ENCODE assay signal across 1 cellular context in the genomic region with DNA sequence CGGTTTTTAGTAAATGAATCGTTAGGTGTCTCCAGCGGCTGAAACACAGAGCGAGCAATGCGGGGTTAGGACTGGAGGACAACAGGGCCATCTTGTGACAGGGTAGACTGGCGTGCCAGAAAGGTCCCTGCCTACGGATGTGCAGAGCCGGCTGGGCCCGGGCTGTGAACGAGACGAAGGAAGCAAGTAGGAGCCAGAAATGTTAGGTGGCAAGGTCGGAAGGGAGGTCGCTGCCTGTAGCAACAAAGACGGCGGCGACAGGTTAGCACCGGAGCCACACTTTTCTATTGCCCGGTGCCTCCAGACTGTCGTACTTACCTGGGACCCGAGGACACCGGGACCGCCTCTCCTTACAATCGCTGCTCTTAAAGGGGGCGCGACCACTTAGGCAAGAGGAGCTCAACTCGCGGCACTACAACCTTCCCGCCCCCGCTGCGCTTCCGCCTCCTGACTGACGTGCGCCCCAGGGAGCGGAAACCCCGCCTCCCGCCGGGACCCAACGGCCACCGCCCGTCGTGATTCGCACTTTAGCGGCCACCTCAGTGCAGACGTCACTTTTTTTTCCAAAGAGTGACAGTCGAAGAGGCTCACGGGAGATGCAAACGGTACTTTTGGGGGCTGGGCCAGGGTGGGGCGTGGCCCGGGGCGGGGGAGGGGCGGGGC.
A peak's percentile ranks its signal among the peaks of the same experiment; 100 is the strongest.
TF ChIP-seq lines count a peak whose summit lies in the region.

A gene with protein sequence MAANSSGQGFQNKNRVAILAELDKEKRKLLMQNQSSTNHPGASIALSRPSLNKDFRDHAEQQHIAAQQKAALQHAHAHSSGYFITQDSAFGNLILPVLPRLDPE (minus strand): TSS at position 449 of the 663 bp plus-strand sequence. CDS start 1,632 bp downstream, outside the sequence.

TF ChIP-seq in GM12878, 131 proteins besides CTCF, POLR2A, EP300 and RAD21 (continued from another document and continues in another):
- TF ChIP-seq, protein P1, sequence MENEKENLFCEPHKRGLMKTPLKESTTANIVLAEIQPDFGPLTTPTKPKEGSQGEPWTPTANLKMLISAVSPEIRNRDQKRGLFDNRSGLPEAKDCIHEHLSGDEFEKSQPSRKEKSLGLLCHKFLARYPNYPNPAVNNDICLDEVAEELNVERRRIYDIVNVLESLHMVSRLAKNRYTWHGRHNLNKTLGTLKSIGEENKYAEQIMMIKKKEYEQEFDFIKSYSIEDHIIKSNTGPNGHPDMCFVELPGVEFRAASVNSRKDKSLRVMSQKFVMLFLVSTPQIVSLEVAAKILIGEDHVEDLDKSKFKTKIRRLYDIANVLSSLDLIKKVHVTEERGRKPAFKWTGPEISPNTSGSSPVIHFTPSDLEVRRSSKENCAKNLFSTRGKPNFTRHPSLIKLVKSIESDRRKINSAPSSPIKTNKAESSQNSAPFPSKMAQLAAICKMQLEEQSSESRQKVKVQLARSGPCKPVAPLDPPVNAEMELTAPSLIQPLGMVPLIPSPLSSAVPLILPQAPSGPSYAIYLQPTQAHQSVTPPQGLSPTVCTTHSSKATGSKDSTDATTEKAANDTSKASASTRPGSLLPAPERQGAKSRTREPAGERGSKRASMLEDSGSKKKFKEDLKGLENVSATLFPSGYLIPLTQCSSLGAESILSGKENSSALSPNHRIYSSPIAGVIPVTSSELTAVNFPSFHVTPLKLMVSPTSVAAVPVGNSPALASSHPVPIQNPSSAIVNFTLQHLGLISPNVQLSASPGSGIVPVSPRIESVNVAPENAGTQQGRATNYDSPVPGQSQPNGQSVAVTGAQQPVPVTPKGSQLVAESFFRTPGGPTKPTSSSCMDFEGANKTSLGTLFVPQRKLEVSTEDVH (IDR thresholded peaks at IDR 0.05; ENCODE audit: low read depth, partially characterized antibody), result peak; percentile 37
- TF ChIP-seq SIX5 (IDR thresholded peaks at IDR 0.05; ENCODE audit: low read depth, low read length, severe bottlenecking) (no peak), BRCA1 (IDR thresholded peaks at IDR 0.05; ENCODE audit: low read depth, low read length) (no peak), ZZZ3 (IDR thresholded peaks at IDR 0.05; ENCODE audit: control insufficient read depth, insufficient read length, low read depth) (no peak), TBL1XR1 (IDR thresholded peaks at IDR 0.05; ENCODE audit: low read depth, low read length) (peak; percentile 64; the same call in 1 of the 2 replicates), CBX3 (IDR thresholded peaks at IDR 0.05; ENCODE audit: borderline replicate concordance, low read depth) (no peak), SMARCA5 (IDR thresholded peaks at IDR 0.05) (0 out of 2 replicates have a peak, but pooled peaks have one; percentile 21), RELA (IDR thresholded peaks at IDR 0.05; ENCODE audit: borderline replicate concordance, partially characterized antibody) (peak; percentile 73), BCL11A (IDR thresholded peaks at IDR 0.05; ENCODE audit: low read depth, low read length) (no peak), BMI1 (IDR thresholded peaks at IDR 0.05; ENCODE audit: borderline replicate concordance) (no peak), HCFC1 (IDR thresholded peaks at IDR 0.05; ENCODE audit: low read length) (no peak), PAX5 (IDR thresholded peaks at IDR 0.05; ENCODE audit: borderline replicate concordance, low read depth, low read length) (no peak), MTA2 (IDR thresholded peaks at IDR 0.05; ENCODE audit: low read depth) (no peak), ZNF217 (IDR thresholded peaks at IDR 0.05) (no peak), ZNF622 (IDR thresholded peaks at IDR 0.05) (no peak), GABPA (IDR thresholded peaks at IDR 0.05; ENCODE audit: low read depth) (peak; percentile 87), LARP7 (IDR thresholded peaks at IDR 0.05) (no peak)
- TF ChIP-seq, protein P2, sequence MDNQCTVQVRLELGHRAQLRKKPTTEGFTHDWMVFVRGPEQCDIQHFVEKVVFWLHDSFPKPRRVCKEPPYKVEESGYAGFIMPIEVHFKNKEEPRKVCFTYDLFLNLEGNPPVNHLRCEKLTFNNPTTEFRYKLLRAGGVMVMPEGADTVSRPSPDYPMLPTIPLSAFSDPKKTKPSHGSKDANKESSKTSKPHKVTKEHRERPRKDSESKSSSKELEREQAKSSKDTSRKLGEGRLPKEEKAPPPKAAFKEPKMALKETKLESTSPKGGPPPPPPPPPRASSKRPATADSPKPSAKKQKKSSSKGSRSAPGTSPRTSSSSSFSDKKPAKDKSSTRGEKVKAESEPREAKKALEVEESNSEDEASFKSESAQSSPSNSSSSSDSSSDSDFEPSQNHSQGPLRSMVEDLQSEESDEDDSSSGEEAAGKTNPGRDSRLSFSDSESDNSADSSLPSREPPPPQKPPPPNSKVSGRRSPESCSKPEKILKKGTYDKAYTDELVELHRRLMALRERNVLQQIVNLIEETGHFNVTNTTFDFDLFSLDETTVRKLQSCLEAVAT (IDR thresholded peaks at IDR 0.05), result peak; percentile 64
- TF ChIP-seq, protein P3, sequence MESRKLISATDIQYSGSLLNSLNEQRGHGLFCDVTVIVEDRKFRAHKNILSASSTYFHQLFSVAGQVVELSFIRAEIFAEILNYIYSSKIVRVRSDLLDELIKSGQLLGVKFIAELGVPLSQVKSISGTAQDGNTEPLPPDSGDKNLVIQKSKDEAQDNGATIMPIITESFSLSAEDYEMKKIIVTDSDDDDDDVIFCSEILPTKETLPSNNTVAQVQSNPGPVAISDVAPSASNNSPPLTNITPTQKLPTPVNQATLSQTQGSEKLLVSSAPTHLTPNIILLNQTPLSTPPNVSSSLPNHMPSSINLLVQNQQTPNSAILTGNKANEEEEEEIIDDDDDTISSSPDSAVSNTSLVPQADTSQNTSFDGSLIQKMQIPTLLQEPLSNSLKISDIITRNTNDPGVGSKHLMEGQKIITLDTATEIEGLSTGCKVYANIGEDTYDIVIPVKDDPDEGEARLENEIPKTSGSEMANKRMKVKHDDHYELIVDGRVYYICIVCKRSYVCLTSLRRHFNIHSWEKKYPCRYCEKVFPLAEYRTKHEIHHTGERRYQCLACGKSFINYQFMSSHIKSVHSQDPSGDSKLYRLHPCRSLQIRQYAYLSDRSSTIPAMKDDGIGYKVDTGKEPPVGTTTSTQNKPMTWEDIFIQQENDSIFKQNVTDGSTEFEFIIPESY (IDR thresholded peaks at IDR 0.05), result no peak
- TF ChIP-seq, protein P4, sequence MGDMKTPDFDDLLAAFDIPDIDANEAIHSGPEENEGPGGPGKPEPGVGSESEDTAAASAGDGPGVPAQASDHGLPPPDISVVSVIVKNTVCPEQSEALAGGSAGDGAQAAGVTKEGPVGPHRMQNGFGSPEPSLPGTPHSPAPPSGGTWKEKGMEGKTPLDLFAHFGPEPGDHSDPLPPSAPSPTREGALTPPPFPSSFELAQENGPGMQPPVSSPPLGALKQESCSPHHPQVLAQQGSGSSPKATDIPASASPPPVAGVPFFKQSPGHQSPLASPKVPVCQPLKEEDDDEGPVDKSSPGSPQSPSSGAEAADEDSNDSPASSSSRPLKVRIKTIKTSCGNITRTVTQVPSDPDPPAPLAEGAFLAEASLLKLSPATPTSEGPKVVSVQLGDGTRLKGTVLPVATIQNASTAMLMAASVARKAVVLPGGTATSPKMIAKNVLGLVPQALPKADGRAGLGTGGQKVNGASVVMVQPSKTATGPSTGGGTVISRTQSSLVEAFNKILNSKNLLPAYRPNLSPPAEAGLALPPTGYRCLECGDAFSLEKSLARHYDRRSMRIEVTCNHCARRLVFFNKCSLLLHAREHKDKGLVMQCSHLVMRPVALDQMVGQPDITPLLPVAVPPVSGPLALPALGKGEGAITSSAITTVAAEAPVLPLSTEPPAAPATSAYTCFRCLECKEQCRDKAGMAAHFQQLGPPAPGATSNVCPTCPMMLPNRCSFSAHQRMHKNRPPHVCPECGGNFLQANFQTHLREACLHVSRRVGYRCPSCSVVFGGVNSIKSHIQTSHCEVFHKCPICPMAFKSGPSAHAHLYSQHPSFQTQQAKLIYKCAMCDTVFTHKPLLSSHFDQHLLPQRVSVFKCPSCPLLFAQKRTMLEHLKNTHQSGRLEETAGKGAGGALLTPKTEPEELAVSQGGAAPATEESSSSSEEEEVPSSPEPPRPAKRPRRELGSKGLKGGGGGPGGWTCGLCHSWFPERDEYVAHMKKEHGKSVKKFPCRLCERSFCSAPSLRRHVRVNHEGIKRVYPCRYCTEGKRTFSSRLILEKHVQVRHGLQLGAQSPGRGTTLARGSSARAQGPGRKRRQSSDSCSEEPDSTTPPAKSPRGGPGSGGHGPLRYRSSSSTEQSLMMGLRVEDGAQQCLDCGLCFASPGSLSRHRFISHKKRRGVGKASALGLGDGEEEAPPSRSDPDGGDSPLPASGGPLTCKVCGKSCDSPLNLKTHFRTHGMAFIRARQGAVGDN (IDR thresholded peaks at IDR 0.05), result no peak
- TF ChIP-seq, protein P5, sequence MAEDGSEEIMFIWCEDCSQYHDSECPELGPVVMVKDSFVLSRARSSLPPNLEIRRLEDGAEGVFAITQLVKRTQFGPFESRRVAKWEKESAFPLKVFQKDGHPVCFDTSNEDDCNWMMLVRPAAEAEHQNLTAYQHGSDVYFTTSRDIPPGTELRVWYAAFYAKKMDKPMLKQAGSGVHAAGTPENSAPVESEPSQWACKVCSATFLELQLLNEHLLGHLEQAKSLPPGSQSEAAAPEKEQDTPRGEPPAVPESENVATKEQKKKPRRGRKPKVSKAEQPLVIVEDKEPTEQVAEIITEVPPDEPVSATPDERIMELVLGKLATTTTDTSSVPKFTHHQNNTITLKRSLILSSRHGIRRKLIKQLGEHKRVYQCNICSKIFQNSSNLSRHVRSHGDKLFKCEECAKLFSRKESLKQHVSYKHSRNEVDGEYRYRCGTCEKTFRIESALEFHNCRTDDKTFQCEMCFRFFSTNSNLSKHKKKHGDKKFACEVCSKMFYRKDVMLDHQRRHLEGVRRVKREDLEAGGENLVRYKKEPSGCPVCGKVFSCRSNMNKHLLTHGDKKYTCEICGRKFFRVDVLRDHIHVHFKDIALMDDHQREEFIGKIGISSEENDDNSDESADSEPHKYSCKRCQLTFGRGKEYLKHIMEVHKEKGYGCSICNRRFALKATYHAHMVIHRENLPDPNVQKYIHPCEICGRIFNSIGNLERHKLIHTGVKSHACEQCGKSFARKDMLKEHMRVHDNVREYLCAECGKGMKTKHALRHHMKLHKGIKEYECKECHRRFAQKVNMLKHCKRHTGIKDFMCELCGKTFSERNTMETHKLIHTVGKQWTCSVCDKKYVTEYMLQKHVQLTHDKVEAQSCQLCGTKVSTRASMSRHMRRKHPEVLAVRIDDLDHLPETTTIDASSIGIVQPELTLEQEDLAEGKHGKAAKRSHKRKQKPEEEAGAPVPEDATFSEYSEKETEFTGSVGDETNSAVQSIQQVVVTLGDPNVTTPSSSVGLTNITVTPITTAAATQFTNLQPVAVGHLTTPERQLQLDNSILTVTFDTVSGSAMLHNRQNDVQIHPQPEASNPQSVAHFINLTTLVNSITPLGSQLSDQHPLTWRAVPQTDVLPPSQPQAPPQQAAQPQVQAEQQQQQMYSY (CRISPR knock-in tag; IDR thresholded peaks at IDR 0.05), result no peak
- TF ChIP-seq, protein P6, sequence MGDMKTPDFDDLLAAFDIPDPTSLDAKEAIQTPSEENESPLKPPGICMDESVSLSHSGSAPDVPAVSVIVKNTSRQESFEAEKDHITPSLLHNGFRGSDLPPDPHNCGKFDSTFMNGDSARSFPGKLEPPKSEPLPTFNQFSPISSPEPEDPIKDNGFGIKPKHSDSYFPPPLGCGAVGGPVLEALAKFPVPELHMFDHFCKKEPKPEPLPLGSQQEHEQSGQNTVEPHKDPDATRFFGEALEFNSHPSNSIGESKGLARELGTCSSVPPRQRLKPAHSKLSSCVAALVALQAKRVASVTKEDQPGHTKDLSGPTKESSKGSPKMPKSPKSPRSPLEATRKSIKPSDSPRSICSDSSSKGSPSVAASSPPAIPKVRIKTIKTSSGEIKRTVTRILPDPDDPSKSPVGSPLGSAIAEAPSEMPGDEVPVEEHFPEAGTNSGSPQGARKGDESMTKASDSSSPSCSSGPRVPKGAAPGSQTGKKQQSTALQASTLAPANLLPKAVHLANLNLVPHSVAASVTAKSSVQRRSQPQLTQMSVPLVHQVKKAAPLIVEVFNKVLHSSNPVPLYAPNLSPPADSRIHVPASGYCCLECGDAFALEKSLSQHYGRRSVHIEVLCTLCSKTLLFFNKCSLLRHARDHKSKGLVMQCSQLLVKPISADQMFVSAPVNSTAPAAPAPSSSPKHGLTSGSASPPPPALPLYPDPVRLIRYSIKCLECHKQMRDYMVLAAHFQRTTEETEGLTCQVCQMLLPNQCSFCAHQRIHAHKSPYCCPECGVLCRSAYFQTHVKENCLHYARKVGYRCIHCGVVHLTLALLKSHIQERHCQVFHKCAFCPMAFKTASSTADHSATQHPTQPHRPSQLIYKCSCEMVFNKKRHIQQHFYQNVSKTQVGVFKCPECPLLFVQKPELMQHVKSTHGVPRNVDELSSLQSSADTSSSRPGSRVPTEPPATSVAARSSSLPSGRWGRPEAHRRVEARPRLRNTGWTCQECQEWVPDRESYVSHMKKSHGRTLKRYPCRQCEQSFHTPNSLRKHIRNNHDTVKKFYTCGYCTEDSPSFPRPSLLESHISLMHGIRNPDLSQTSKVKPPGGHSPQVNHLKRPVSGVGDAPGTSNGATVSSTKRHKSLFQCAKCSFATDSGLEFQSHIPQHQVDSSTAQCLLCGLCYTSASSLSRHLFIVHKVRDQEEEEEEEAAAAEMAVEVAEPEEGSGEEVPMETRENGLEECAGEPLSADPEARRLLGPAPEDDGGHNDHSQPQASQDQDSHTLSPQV (IDR thresholded peaks at IDR 0.05), result no peak
- TF ChIP-seq, protein P7, sequence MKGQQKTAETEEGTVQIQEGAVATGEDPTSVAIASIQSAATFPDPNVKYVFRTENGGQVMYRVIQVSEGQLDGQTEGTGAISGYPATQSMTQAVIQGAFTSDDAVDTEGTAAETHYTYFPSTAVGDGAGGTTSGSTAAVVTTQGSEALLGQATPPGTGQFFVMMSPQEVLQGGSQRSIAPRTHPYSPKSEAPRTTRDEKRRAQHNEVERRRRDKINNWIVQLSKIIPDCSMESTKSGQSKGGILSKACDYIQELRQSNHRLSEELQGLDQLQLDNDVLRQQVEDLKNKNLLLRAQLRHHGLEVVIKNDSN (IDR thresholded peaks at IDR 0.05; ENCODE audit: borderline replicate concordance, extremely low read length, insufficient read depth, low read depth, low read length), result no peak
- TF ChIP-seq, protein P8, sequence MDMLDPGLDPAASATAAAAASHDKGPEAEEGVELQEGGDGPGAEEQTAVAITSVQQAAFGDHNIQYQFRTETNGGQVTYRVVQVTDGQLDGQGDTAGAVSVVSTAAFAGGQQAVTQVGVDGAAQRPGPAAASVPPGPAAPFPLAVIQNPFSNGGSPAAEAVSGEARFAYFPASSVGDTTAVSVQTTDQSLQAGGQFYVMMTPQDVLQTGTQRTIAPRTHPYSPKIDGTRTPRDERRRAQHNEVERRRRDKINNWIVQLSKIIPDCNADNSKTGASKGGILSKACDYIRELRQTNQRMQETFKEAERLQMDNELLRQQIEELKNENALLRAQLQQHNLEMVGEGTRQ (IDR thresholded peaks at IDR 0.05; ENCODE audit: borderline replicate concordance, low read depth, low read length), result no peak
- TF ChIP-seq, protein P9, sequence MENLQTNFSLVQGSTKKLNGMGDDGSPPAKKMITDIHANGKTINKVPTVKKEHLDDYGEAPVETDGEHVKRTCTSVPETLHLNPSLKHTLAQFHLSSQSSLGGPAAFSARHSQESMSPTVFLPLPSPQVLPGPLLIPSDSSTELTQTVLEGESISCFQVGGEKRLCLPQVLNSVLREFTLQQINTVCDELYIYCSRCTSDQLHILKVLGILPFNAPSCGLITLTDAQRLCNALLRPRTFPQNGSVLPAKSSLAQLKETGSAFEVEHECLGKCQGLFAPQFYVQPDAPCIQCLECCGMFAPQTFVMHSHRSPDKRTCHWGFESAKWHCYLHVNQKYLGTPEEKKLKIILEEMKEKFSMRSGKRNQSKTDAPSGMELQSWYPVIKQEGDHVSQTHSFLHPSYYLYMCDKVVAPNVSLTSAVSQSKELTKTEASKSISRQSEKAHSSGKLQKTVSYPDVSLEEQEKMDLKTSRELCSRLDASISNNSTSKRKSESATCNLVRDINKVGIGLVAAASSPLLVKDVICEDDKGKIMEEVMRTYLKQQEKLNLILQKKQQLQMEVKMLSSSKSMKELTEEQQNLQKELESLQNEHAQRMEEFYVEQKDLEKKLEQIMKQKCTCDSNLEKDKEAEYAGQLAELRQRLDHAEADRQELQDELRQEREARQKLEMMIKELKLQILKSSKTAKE (IDR thresholded peaks at IDR 0.05; ENCODE audit: low read depth, poor library complexity, severe bottlenecking), result no peak
